8 cellular contexts compared by ENCODE assay signal in the genomic region with DNA sequence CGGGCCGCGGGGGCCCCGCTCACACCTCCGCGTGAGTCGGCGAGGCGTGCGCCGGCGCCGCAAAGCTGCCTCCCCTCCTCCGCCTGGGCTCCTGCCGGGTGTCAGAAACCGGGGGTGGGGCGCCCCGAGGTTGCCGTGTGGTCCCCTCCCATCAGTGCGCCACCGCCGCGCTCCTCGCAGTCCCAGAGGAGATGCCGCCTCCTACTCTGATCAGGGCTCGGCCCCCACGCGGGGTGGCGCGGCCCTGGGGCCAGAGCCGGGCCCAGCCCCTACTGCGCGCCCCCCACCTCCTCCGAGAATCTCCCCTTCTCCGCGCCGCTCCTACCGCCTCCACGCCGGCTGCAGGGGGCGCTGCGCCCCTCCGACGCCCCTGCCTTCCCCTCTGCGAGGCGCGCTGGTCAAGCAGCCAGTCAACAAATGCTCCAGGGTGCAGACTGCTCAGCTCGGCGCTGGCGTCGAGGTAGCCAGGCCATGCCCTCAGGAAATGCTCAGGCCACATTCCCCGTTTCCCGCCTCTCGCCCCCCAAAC. TPM values are rescaled to one million over a fixed set of nuclear protein-coding genes. Genes with fewer than 3 reads are reported as not detected.
DNase-seq lines count a peak whose midpoint lies in the region; ATAC-seq and TF ChIP-seq lines count a peak whose summit lies in the region.

No MANE protein-coding gene starts in this region.

- peak; percentile 24 for TF ChIP-seq CTCF in AG09309 (IDR thresholded peaks at IDR 0.05; ENCODE audit: control insufficient read depth, insufficient read depth, low read depth, low read length, missing control alignments)
- TF ChIP-seq CTCF in activated B cell treated with CpG ODN at 0.5 μM for 24 hours (IDR thresholded peaks at IDR 0.05), result no peak
- TF ChIP-seq CTCF in osteocyte (IDR thresholded peaks at IDR 0.05), result peak; percentile 55
- no peak for TF ChIP-seq CTCF in ovary (IDR thresholded peaks at IDR 0.05)

- POLR2A ChIA-PET in activated B cell treated with CpG ODN at 0.5 μM for 24 hours (lab: Charles Lee), result no interaction called here

- no peaks in the 10 kb centered on the region for H3K9me3 ChIP-seq in ovary

- no peaks in the 10 kb centered on the region for H3K27me3 ChIP-seq in ovary

- H3K27me3 Mint-ChIP-seq in activated B cell treated with CpG ODN at 0.5 μM for 24 hours (peaks cover 22% of the 10 kb centered on the region), osteocyte (ENCODE audit: unreplicated experiment) (peaks cover 13% of the 10 kb centered on the region)

- 6 to 26% (median 7%) methylated on average over 35 to 54 of the region's 54 CpGs for WGBS in ovary, 3 donors

- H3K4me1 ChIP-seq in ovary (ENCODE audit: insufficient read depth), result peaks cover 4% of the 10 kb centered on the region

- ATAC-seq in activated B cell treated with CpG ODN at 0.5 μM for 24 hours (ENCODE audit: low read depth) (peak; percentile 45), HG03571 (IDR thresholded peaks at IDR 0.05; ENCODE audit: unreplicated experiment) (no peak), GM19455 (IDR thresholded peaks at IDR 0.05; ENCODE audit: unreplicated experiment) (no peak)

- H3K4me3 ChIP-seq in AG09309 (ENCODE audit: control insufficient read depth, low read depth, low read length) (no peak overlapping the region), ovary (no peak overlapping the region)

- H3K4me3 Mint-ChIP-seq in activated B cell treated with CpG ODN at 0.5 μM for 24 hours (peak overlapping the region; percentile 72), osteocyte (ENCODE audit: unreplicated experiment) (peak overlapping the region; percentile 61)

- no peaks in the 10 kb centered on the region for H3K36me3 Mint-ChIP-seq in activated B cell treated with CpG ODN at 0.5 μM for 24 hours (ENCODE audit: low read depth)
- H3K36me3 Mint-ChIP-seq in osteocyte (ENCODE audit: unreplicated experiment), result no peaks in the 10 kb centered on the region

- H3K4me1 Mint-ChIP-seq in activated B cell treated with CpG ODN at 0.5 μM for 24 hours (peaks cover 19% of the 10 kb centered on the region), osteocyte (ENCODE audit: unreplicated experiment) (peaks cover 15% of the 10 kb centered on the region)

- intact Hi-C loops in activated B cell treated with CpG ODN at 0.5 μM for 24 hours (cut with micrococcal nuclease), result no loop called here
- intact Hi-C loops in ovary (cut with DNase I), result no loop called here

- no peak for TF ChIP-seq POLR2A in ovary (IDR thresholded peaks at IDR 0.05)

- no peaks in the 10 kb centered on the region for H3K9me3 Mint-ChIP-seq in activated B cell treated with CpG ODN at 0.5 μM for 24 hours
- H3K9me3 Mint-ChIP-seq in osteocyte (ENCODE audit: unreplicated experiment), result no peaks in the 10 kb centered on the region

- no peaks in the 10 kb centered on the region for H3K36me3 ChIP-seq in ovary

- no peak overlapping the region for H3K27ac ChIP-seq in ovary

- CTCF ChIA-PET in activated B cell treated with CpG ODN at 0.5 μM for 24 hours (lab: Charles Lee), result interaction anchor here (1.3 kb wide), 1 partner anchor 115 kb away, joined by 3 read pairs; no protein-coding TSS in a partner anchor

- H3K27ac Mint-ChIP-seq in activated B cell treated with CpG ODN at 0.5 μM for 24 hours (no peak overlapping the region), osteocyte (ENCODE audit: unreplicated experiment) (no peak overlapping the region)

- no peak for TF ChIP-seq EP300 in ovary (IDR thresholded peaks at IDR 0.05)

- DNase-seq in AG09309 (ENCODE audit: low read depth) (no peak), HPDE6-E6E7 (ENCODE audit: extremely low spot score) (peak; percentile 67), activated B cell treated with CpG ODN at 0.5 μM for 24 hours (no peak), osteocyte (ENCODE audit: extremely low spot score, unreplicated experiment) (no peak), ovary (no peak)
- peak; percentile 14 for DNase-seq in effector CD8-positive, alpha-beta T cell (lab: John Stamatoyannopoulos, UW)

RNA-seq across cellular contexts. Expression of a gene that starts 0.5 kb away (rescaled TPM):
- total RNA-seq in activated B cell treated with CpG ODN at 0.5 μM for 24 hours, result 0.07 and 0.44 TPM in 2 replicates
- 5.7 and 7.5 TPM in 2 replicates for total RNA-seq in osteocyte
- 10 to 100 TPM in 1 of 7 donors, 1 to 10 TPM in 6; 2.5 to 10.2 (median 6.5) TPM for total RNA-seq in ovary
- 1 to 10 TPM in 1 of 2 donors, under 1 TPM in 1; 0.78 to 7.0 TPM for polyA plus RNA-seq in ovary

RNA-seq across cellular contexts. Expression of a gene that starts 12.1 kb away (rescaled TPM):
- total RNA-seq in activated B cell treated with CpG ODN at 0.5 μM for 24 hours, result 15.1 and 15.2 TPM in 2 replicates
- total RNA-seq in osteocyte, result 38.4 and 39.1 TPM in 2 replicates
- 10 to 100 TPM in 6 of 7 donors, 1 to 10 TPM in 1; 3.7 to 22.5 (median 12.2) TPM for total RNA-seq in ovary
- polyA plus RNA-seq in ovary, result 10 to 100 TPM in 1 of 2 donors, under 1 TPM in 1; 0.68 to 10.9 TPM

Comparison
In these comparisons a context has a peak if more than half of its experiments do, and no peak if none do; other contexts are left out.
1. DNase-seq: peak in HPDE6-E6E7 (single experiment) and effector CD8-positive, alpha-beta T cell (single experiment); none in AG09309 (single experiment), activated B cell treated with CpG ODN at 0.5 μM for 24 hours (single experiment), osteocyte (single experiment) and ovary (0 of 5).
2. CTCF ChIP-seq: peak in AG09309 (single experiment) and osteocyte (single experiment); none in activated B cell treated with CpG ODN at 0.5 μM for 24 hours (single experiment) and ovary (0 of 3).